ENCODE assay signal across 8 cellular contexts in genomic region chr4:112636688-112637551, GRCh38. TPM values are rescaled to one million over a fixed set of nuclear protein-coding genes. Genes with fewer than 3 reads are reported as not detected.
DNase-seq lines count a peak whose midpoint lies in the region; ATAC-seq and TF ChIP-seq lines count a peak whose summit lies in the region.

Gene LARP7, plus strand, starts transcription at chr4:112637143. Its CDS starts 7,527 bp downstream, at chr4:112644670.
Gene ZGRF1, minus strand, starts transcription at chr4:112636909. Its CDS starts 3,733 bp downstream, at chr4:112633176.

- H3K4me1 ChIP-seq in KMS-11 (ENCODE audit: low read depth, poor library complexity, severe bottlenecking), result peaks cover 48% of the 10 kb centered on the region
- peaks cover 3% of the 10 kb centered on the region; the same call in 1 of the 2 replicates for H3K4me1 ChIP-seq in Panc1 (ENCODE audit: control insufficient read depth, insufficient read depth, low read length)
- H3K4me1 ChIP-seq in esophagus squamous epithelium, result peaks cover 10 to 35% (median 12%) of the 10 kb centered on the region in 3 donors

- no peaks in the 10 kb centered on the region for H4K20me1 ChIP-seq in KMS-11 (ENCODE audit: insufficient read depth)

- peak in 2 of 4 donors; percentile 41 to 71 for TF ChIP-seq POLR2A in esophagus squamous epithelium (IDR thresholded peaks at IDR 0.05)

- POLR2A ChIA-PET in Panc1 (lab: Charles Lee), result no interaction called here

- peak within 1 kb of the TSS; percentile 99 for H3K4me2 ChIP-seq in KMS-11

- H3K79me2 ChIP-seq in KMS-11 (ENCODE audit: insufficient read depth, low read depth), result peaks cover 60% of the 10 kb centered on the region

- no TSS peak for BruUV-seq in Panc1 (replicated peaks; lab: Mats Ljungman, UMichigan)

- 0% methylated on average over 38 to 47 of the region's 66 CpGs for WGBS in esophagus squamous epithelium, 2 donors

- CTCF ChIA-PET in Panc1 (lab: Charles Lee), result interaction anchor here (0.7 kb wide), 1 partner anchor 777 kb away, joined by 5 read pairs; no protein-coding TSS in a partner anchor

- in situ Hi-C loops in Panc1 (cut with HindIII; ENCODE audit: low pct_unique_long_range_greater_than_20kb, low sequenced_read_pairs), result no loop called here

- H3K27me3 ChIP-seq in KMS-11 (ENCODE audit: insufficient read depth, low read depth) (no peaks in the 10 kb centered on the region), Panc1 (ENCODE audit: control insufficient read depth, insufficient read depth, low read length) (no peaks in the 10 kb centered on the region), esophagus squamous epithelium (no peaks in the 10 kb centered on the region)

- peak within 1 kb of the TSS; percentile 72 for H2AFZ ChIP-seq in KMS-11 (ENCODE audit: low read depth)

- peak within 1 kb of the TSS; percentile 78 for H3K9ac ChIP-seq in KMS-11

- TF ChIP-seq CTCF in KMS-11 (conservative IDR thresholded peaks at IDR 0.05; ENCODE audit: low read depth, low read length) (peak; percentile 98), Panc1 (IDR thresholded peaks at IDR 0.05) (peak; percentile 73), esophagus squamous epithelium (IDR thresholded peaks at IDR 0.05) (peak; percentile 97 to 99 (median 99))

- peak; percentile 88 for DNase-seq in DMS79 treated with DMSO at 0.1 percent for 48 hours (lab: John Stamatoyannopoulos, UW)
- peak; percentile 92 for DNase-seq in Panc1 (ENCODE audit: low read depth, low spot score)
- peak; percentile 98 for DNase-seq in activated T-cell treated with anti-CD3 and anti-CD28 coated beads, Interleukin-2, amount 50 U/mL, for 48 hours
- peak; percentile 96 for DNase-seq in esophagus squamous epithelium (lab: John Stamatoyannopoulos, UW)
- DNase-seq in myocyte (ENCODE audit: low read depth), result peak; percentile 100
- DNase-seq in stimulated activated CD8-positive, alpha-beta memory T cell treated with anti-CD3 and anti-CD28 coated beads, Interleukin-7, amount 100 ng/mL, for 48 hours (ENCODE audit: extremely low read depth in 1 of 2, low read depth in 1 of 2), result peak; percentile 89 to 98

- intact Hi-C loops in Panc1 (cut with micrococcal nuclease; ENCODE audit: unreplicated experiment), result loop anchor here (2.0 to 10.0 kb wide), 2 partner anchors 126 to 458 kb away; no protein-coding TSS in a partner anchor
- intact Hi-C loops in esophagus squamous epithelium (cut with DNase I), result loop anchor here (10.0 kb wide), 2 partner anchors 128 to 298 kb away; no protein-coding TSS in a partner anchor

- no peaks in the 10 kb centered on the region for H3K9me3 ChIP-seq in Panc1 (ENCODE audit: control insufficient read depth, insufficient read depth, low read depth, low read length)
- no peaks in the 10 kb centered on the region for H3K9me3 ChIP-seq in esophagus squamous epithelium

- ATAC-seq in GM21723 (IDR thresholded peaks at IDR 0.05; ENCODE audit: unreplicated experiment) (peak; percentile 91), Panc1 (peak; percentile 98)

- H3K27ac ChIP-seq in KMS-11 (peak within 1 kb of the TSS; percentile 81), Panc1 (ENCODE audit: low read length) (peak within 1 kb of the TSS; percentile 96), esophagus squamous epithelium (peak within 1 kb of the TSS; percentile 87 to 98 (median 95))

- H3K36me3 ChIP-seq in KMS-11 (ENCODE audit: insufficient read depth) (no peaks in the 10 kb centered on the region), Panc1 (ENCODE audit: control insufficient read depth, insufficient read depth, low read length) (peaks cover 6% of the 10 kb centered on the region; the same call in 1 of the 2 replicates), esophagus squamous epithelium (peaks cover 0 to 9% (median 0%) of the 10 kb centered on the region in 3 donors)

- H3K4me3 ChIP-seq in KMS-11 (IDR thresholded peaks at IDR 0.05; ENCODE audit: insufficient read depth, low read depth, low read length), result no peak within 1 kb of the TSS
- peak within 1 kb of the TSS; percentile 92 to 98 for H3K4me3 ChIP-seq in Panc1 (ENCODE audit: low read depth in 2 of 2, low read length in 2 of 2)
- peak within 1 kb of the TSS; percentile 47 to 81 (median 69) for H3K4me3 ChIP-seq in esophagus squamous epithelium

RNA-seq across cellular contexts. Expression of gene LARP7, which starts in this region (rescaled TPM):
- total RNA-seq in Panc1 (2021; ENCODE audit: unreplicated experiment) (21.7 TPM), esophagus squamous epithelium (10 to 100 TPM; 21.0 to 38.1 (median 30.1) TPM), myocyte (45.2 and 53.0 TPM in 2 replicates)
- polyA plus RNA-seq in Panc1 (2012; ENCODE audit: insufficient read length), result 21.5 TPM
- 17.5 TPM for polyA plus RNA-seq in myocyte (2012)

RNA-seq across cellular contexts. Expression of gene ZGRF1, which starts in this region (rescaled TPM):
- 7.4 TPM for total RNA-seq in Panc1 (2021; ENCODE audit: unreplicated experiment)
- 1.2 TPM for polyA plus RNA-seq in Panc1 (2012; ENCODE audit: insufficient read length)
- total RNA-seq in esophagus squamous epithelium, result 1 to 10 TPM; 4.0 to 9.0 (median 4.6) TPM
- 2.8 and 3.2 TPM in 2 replicates for total RNA-seq in myocyte
- 0.83 TPM for polyA plus RNA-seq in myocyte (2012)
